Comparison of ENCODE assay signal across 1 cellular context in the genomic region with DNA sequence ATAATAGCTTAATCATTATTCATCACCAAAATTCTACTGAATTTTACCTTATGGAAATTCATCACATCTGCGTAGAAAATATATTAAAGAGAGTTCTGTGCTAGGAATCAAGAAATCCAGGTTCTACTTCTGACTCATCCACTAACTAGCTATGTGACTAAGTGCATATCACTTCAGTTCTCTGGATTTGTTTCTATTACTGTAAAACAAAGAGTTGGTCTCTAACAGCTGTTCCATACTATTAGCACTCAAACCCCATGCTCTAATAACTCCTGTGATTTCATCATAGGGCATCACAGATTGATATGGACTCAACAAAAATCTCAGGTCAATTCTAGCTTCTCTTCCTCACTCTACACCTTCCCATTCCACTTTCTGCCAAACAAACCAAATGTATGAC.
TF ChIP-seq lines count a peak whose summit lies in the region.

No MANE protein-coding gene starts in this region.

TF ChIP-seq in IMR-90, 13 proteins besides CTCF, POLR2A, EP300 and RAD21:
- peak; percentile 91 for TF ChIP-seq CEBPB (IDR thresholded peaks at IDR 0.05; ENCODE audit: low read depth, low read length)
- TF ChIP-seq FOS (IDR thresholded peaks at IDR 0.05; ENCODE audit: low read depth, low read length): peak; percentile 84
- TF ChIP-seq RCOR1 (IDR thresholded peaks at IDR 0.05; ENCODE audit: insufficient replicate concordance, low read length): no peak
- TF ChIP-seq BHLHE40 (IDR thresholded peaks at IDR 0.05; ENCODE audit: low read depth, low read length): no peak
- TF ChIP-seq CHD1 (IDR thresholded peaks at IDR 0.05; ENCODE audit: low read depth, low read length): no peak
- TF ChIP-seq MAFK (IDR thresholded peaks at IDR 0.05; ENCODE audit: low read depth, low read length): no peak
- TF ChIP-seq MAZ (IDR thresholded peaks at IDR 0.05; ENCODE audit: borderline replicate concordance, low read depth, low read length): no peak
- TF ChIP-seq NFE2L2 (IDR thresholded peaks at IDR 0.05; ENCODE audit: low read depth, low read length): no peak
